In the genomic region with DNA sequence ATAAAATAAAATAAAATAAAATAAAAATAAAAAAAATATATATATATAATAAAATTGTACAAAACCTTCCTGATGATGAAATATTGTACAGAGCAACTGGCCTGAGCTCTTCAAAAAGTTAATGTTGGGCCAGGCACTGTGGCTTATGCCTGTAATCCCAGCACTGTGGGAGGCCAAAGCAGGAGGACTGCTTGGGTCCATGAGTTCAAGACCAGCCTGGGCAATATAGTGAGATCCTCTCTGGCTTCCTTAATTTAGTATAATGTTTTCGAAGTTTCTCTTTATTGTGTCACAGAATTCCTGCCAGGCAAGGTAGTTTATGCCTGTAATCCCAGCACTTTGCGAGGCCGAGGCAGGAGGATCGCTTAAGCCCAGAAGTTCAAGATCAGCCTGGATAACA, we compare ENCODE assay signal across 37 cellular contexts.
"Had no signal": no experiment of that assay in that cellular context is flagged by ENCODE, and none has a peak within 500 bp of the region (broad histone marks: within the 10 kb centered on the region; RNA-seq: fewer than 3 reads in every experiment).

No MANE protein-coding gene starts in this region.

- H3K4me3 Mint-ChIP-seq: activated B cell treated with CpG ODN at 0.5 μM for 24 hours; activated CD4-positive, alpha-beta memory T cell treated with anti-CD3 and anti-CD28 coated beads for 36 hours; activated CD4-positive, alpha-beta T cell treated with anti-CD3 and anti-CD28 coated beads, Interleukin-2, amount 10 ng/mL, durations not matched to agents 24 days and 14 days; activated CD8-positive, alpha-beta memory T cell treated with anti-CD3 and anti-CD28 coated beads, Interleukin-2, amount 10 ng/mL, durations not matched to agents 7 days and 5 days; activated CD8-positive, alpha-beta T cell treated with anti-CD3 and anti-CD28 coated beads for 36 hours; activated naive CD4-positive, alpha-beta T cell treated with anti-CD3 and anti-CD28 coated beads for 36 hours; activated naive CD8-positive, alpha-beta T cell treated with anti-CD3 and anti-CD28 coated beads for 36 hours; activated T-cell treated with anti-CD3 and anti-CD28 coated beads, Interleukin-2, amount 50 U/mL, for 24 hours; activated T-helper 17 cell treated with anti-CD3 and anti-CD28 coated beads, Interleukin-2, amount 50 U/mL, for 72 hours; brain; central memory CD8-positive, alpha-beta T cell; T-helper 1 cell treated with Interleukin-12 subunit alpha and Interleukin-12 subunit beta and Interleukin-4 antibody, amounts not matched to agents 30 μg/mL and 1 μg/mL, for 36 hours; T-helper 2 cell treated with Interferon-gamma antibody and Interleukin-4, amounts not matched to agents 5 μg/mL and 100 μg/mL, for 36 hours had no signal

- H3K9me3 ChIP-seq: adrenal gland had no signal

- H3K36me3 ChIP-seq: adrenal gland, cardiac muscle cell, WERI-Rb-1 had no signal

- FAIRE-seq: bronchial epithelial cell, TTC549 had no signal

- H3K27me3 ChIP-seq: adrenal gland, cardiac muscle cell had no signal

- H3K36me3 Mint-ChIP-seq: activated CD4-positive, alpha-beta memory T cell treated with anti-CD3 and anti-CD28 coated beads for 36 hours; activated CD8-positive, alpha-beta memory T cell treated with anti-CD3 and anti-CD28 coated beads, Interleukin-2, amount 10 ng/mL, durations not matched to agents 7 days and 5 days; activated naive CD4-positive, alpha-beta T cell treated with anti-CD3 and anti-CD28 coated beads, Interleukin-2, amount 50 U/mL, for 72 hours; activated naive CD8-positive, alpha-beta T cell treated with anti-CD3 and anti-CD28 coated beads for 36 hours; brain had no signal

- DNase-seq: activated B cell treated with CpG ODN at 0.5 μM for 24 hours; activated CD4-positive, alpha-beta memory T cell treated with anti-CD3 and anti-CD28 coated beads for 36 hours; activated CD4-positive, alpha-beta T cell treated with anti-CD3 and anti-CD28 coated beads for 4 hours; activated CD4-positive, alpha-beta T cell treated with anti-CD3 and anti-CD28 coated beads, Interleukin-2, amount 10 ng/mL, durations not matched to agents 24 days and 14 days; activated CD4-positive, alpha-beta T cell treated with anti-CD3 and anti-CD28 coated beads, Interleukin-2, amount 50 U/mL, for 1 hour; activated CD4-positive, alpha-beta T cell treated with anti-CD3 and anti-CD28 coated beads, Interleukin-2, amount 50 U/mL, for 4 hours; activated CD4-positive, CD25-positive, alpha-beta regulatory T cell treated with anti-CD3 and anti-CD28 coated beads, Interleukin-2, amount 50 U/mL, for 72 hours; activated CD8-positive, alpha-beta memory T cell treated with anti-CD3 and anti-CD28 coated beads for 24 hours; activated CD8-positive, alpha-beta memory T cell treated with anti-CD3 and anti-CD28 coated beads, Interleukin-2, amount 10 ng/mL, durations not matched to agents 7 days and 5 days; activated CD8-positive, alpha-beta memory T cell treated with anti-CD3 and anti-CD28 coated beads, Interleukin-2, amount 50 U/mL, for 48 hours; activated CD8-positive, alpha-beta T cell treated with anti-CD3 and anti-CD28 coated beads for 36 hours; activated effector memory CD4-positive, alpha-beta T cell treated with anti-CD3 and anti-CD28 coated beads, Interleukin-2, amount 50 U/mL, for 16 hours; activated gamma-delta T cell treated with Interleukin-2 at 50 U/mL for 16 hours; activated naive CD4-positive, alpha-beta T cell; activated naive CD4-positive, alpha-beta T cell treated with anti-CD3 and anti-CD28 coated beads for 36 hours; activated naive CD4-positive, alpha-beta T cell treated with anti-CD3 and anti-CD28 coated beads, Interleukin-2, amount 50 U/mL, for 16 hours; activated naive CD8-positive, alpha-beta T cell treated with anti-CD3 and anti-CD28 coated beads for 36 hours; activated T-cell treated with anti-CD3 and anti-CD28 coated beads, Interleukin-2, amount 50 U/mL, for 24 hours; activated T-cell treated with anti-CD3 and anti-CD28 coated beads, Interleukin-2, amount 50 U/mL, for 48 hours; adrenal gland; amniotic stem cell; aorta; caudate nucleus; cerebellar nuclear complex; T-helper 1 cell; T-helper 2 cell; T-helper 9 cell; WERI-Rb-1 had no signal

- H3K27me3 Mint-ChIP-seq: activated CD8-positive, alpha-beta memory T cell treated with anti-CD3 and anti-CD28 coated beads, Interleukin-2, amount 10 ng/mL, durations not matched to agents 7 days and 5 days had no signal

- H3K4me1 ChIP-seq: adrenal gland had no signal

- H3K27ac Mint-ChIP-seq: activated B cell treated with CpG ODN at 0.5 μM for 24 hours; activated CD4-positive, alpha-beta memory T cell treated with anti-CD3 and anti-CD28 coated beads for 36 hours; activated CD4-positive, alpha-beta T cell treated with anti-CD3 and anti-CD28 coated beads, Interleukin-2, amount 10 ng/mL, durations not matched to agents 24 days and 14 days; activated CD8-positive, alpha-beta memory T cell treated with anti-CD3 and anti-CD28 coated beads, Interleukin-2, amount 10 ng/mL, durations not matched to agents 7 days and 5 days; activated CD8-positive, alpha-beta T cell treated with anti-CD3 and anti-CD28 coated beads for 36 hours; activated naive CD4-positive, alpha-beta T cell treated with anti-CD3 and anti-CD28 coated beads for 36 hours; activated naive CD4-positive, alpha-beta T cell treated with anti-CD3 and anti-CD28 coated beads, Interleukin-2, amount 50 U/mL, for 72 hours; activated naive CD8-positive, alpha-beta T cell treated with anti-CD3 and anti-CD28 coated beads for 36 hours; activated T-cell treated with anti-CD3 and anti-CD28 coated beads, Interleukin-2, amount 50 U/mL, for 24 hours; activated T-helper 17 cell treated with anti-CD3 and anti-CD28 coated beads, Interleukin-2, amount 50 U/mL, for 72 hours; brain; T-helper 1 cell treated with Interleukin-12 subunit alpha and Interleukin-12 subunit beta and Interleukin-4 antibody, amounts not matched to agents 30 μg/mL and 1 μg/mL, for 36 hours; T-helper 2 cell treated with Interferon-gamma antibody and Interleukin-4, amounts not matched to agents 5 μg/mL and 100 μg/mL, for 36 hours had no signal

- H3K4me3 ChIP-seq: adrenal gland, cardiac muscle cell had no signal

- H3K27ac ChIP-seq: adrenal gland, cardiac muscle cell, WERI-Rb-1 had no signal

- H3K9me3 Mint-ChIP-seq: activated B cell treated with CpG ODN at 0.5 μM for 24 hours; activated CD4-positive, alpha-beta memory T cell treated with anti-CD3 and anti-CD28 coated beads for 36 hours; activated CD4-positive, alpha-beta T cell treated with anti-CD3 and anti-CD28 coated beads, Interleukin-2, amount 10 ng/mL, durations not matched to agents 24 days and 14 days; activated CD8-positive, alpha-beta T cell treated with anti-CD3 and anti-CD28 coated beads for 36 hours; activated naive CD4-positive, alpha-beta T cell treated with anti-CD3 and anti-CD28 coated beads for 36 hours; activated naive CD4-positive, alpha-beta T cell treated with anti-CD3 and anti-CD28 coated beads, Interleukin-2, amount 50 U/mL, for 72 hours; activated naive CD8-positive, alpha-beta T cell treated with anti-CD3 and anti-CD28 coated beads for 36 hours; activated T-cell treated with anti-CD3 and anti-CD28 coated beads, Interleukin-2, amount 50 U/mL, for 24 hours; activated T-helper 17 cell treated with anti-CD3 and anti-CD28 coated beads, Interleukin-2, amount 50 U/mL, for 72 hours; central memory CD8-positive, alpha-beta T cell; T-helper 1 cell treated with Interleukin-12 subunit alpha and Interleukin-12 subunit beta and Interleukin-4 antibody, amounts not matched to agents 30 μg/mL and 1 μg/mL, for 36 hours; T-helper 2 cell treated with Interferon-gamma antibody and Interleukin-4, amounts not matched to agents 5 μg/mL and 100 μg/mL, for 36 hours had no signal

- ATAC-seq: activated CD8-positive, alpha-beta memory T cell treated with anti-CD3 and anti-CD28 coated beads, Interleukin-2, amount 10 ng/mL, durations not matched to agents 7 days and 5 days; activated CD8-positive, alpha-beta T cell treated with anti-CD3 and anti-CD28 coated beads for 36 hours; activated naive CD4-positive, alpha-beta T cell treated with anti-CD3 and anti-CD28 coated beads, Interleukin-2, amount 50 U/mL, for 72 hours; activated T-helper 17 cell treated with anti-CD3 and anti-CD28 coated beads, Interleukin-2, amount 50 U/mL, for 72 hours had no signal

- H3K4me1 Mint-ChIP-seq: activated B cell treated with CpG ODN at 0.5 μM for 24 hours; activated CD4-positive, alpha-beta T cell treated with anti-CD3 and anti-CD28 coated beads, Interleukin-2, amount 10 ng/mL, durations not matched to agents 24 days and 14 days; activated CD8-positive, alpha-beta memory T cell treated with anti-CD3 and anti-CD28 coated beads, Interleukin-2, amount 10 ng/mL, durations not matched to agents 7 days and 5 days; activated naive CD8-positive, alpha-beta T cell treated with anti-CD3 and anti-CD28 coated beads for 36 hours; activated T-helper 17 cell treated with anti-CD3 and anti-CD28 coated beads, Interleukin-2, amount 50 U/mL, for 72 hours had no signal
